18 cellular contexts compared by ENCODE assay signal in the genomic region with DNA sequence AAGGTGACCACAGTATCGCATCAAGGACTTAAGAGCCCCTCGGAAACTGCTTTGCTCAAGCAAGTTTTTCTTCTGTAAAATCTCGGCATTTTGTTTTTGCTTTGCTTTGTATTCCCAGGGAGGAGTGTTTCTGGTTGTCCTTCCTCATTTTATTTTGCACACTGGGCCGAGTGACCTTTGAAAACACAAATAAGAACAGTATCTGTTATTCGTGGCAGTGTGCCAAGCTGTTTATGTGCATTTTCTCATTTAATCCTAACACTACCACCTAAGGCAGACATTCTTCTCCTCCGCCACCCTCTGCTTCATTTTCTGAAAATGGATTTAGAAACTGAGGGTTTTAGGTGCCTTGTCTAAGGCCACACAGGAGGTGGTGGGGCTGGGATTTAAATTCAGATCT.
"Had no signal": no experiment of that assay in that cellular context is flagged by ENCODE, and none has a peak within 500 bp of the region (broad histone marks: within the 10 kb centered on the region; RNA-seq: fewer than 3 reads in every experiment).

No MANE protein-coding gene starts in this region.

- H3K9me3 Mint-ChIP-seq: activated T-cell treated with anti-CD3 and anti-CD28 coated beads, Interleukin-2, amount 50 U/mL, for 24 hours; brain; naive thymus-derived CD8-positive, alpha-beta T cell had no signal

- H3K4me3 ChIP-seq: dorsolateral prefrontal cortex, heart left ventricle, mucosa of descending colon, tibial artery had no signal

- H3K9me3 ChIP-seq: heart left ventricle, mucosa of descending colon, tibial artery had no signal

- H3K27ac Mint-ChIP-seq: activated CD8-positive, alpha-beta memory T cell treated with anti-CD3 and anti-CD28 coated beads, Interleukin-2, amount 10 ng/mL, durations not matched to agents 7 days and 5 days; activated naive CD8-positive, alpha-beta T cell; activated T-cell treated with anti-CD3 and anti-CD28 coated beads, Interleukin-2, amount 50 U/mL, for 24 hours had no signal

- ATAC-seq: activated CD4-positive, CD25-positive, alpha-beta regulatory T cell treated with anti-CD3 and anti-CD28 coated beads, Interleukin-2, amount 50 U/mL, for 24 hours; activated CD8-positive, alpha-beta memory T cell treated with anti-CD3 and anti-CD28 coated beads, Interleukin-2, amount 10 ng/mL, durations not matched to agents 7 days and 5 days; heart left ventricle; left lobe of liver; naive thymus-derived CD8-positive, alpha-beta T cell had no signal

- H3K27me3 ChIP-seq: dorsolateral prefrontal cortex, heart left ventricle, tibial artery had no signal

- H3K27me3 Mint-ChIP-seq: activated naive CD8-positive, alpha-beta T cell; naive thymus-derived CD8-positive, alpha-beta T cell had no signal

- H3K36me3 Mint-ChIP-seq: activated CD8-positive, alpha-beta memory T cell treated with anti-CD3 and anti-CD28 coated beads, Interleukin-2, amount 10 ng/mL, durations not matched to agents 7 days and 5 days had no signal

- DNase-seq: activated CD4-positive, alpha-beta T cell treated with anti-CD3 and anti-CD28 coated beads, Interleukin-2, amount 50 U/mL, for 4 hours; activated CD8-positive, alpha-beta memory T cell treated with anti-CD3 and anti-CD28 coated beads, Interleukin-2, amount 10 ng/mL, durations not matched to agents 7 days and 5 days; activated effector memory CD4-positive, alpha-beta T cell treated with Interleukin-2 at 50 U/mL for 16 hours; activated T-cell treated with anti-CD3 and anti-CD28 coated beads, Interleukin-2, amount 50 U/mL, for 24 hours; amygdala; cerebellar nuclear complex; dorsolateral prefrontal cortex; heart left ventricle; mammary epithelial cell; mucosa of descending colon; naive thymus-derived CD8-positive, alpha-beta T cell; stimulated activated CD4-positive, alpha-beta T cell treated with anti-CD3 and anti-CD28 coated beads, Interleukin-4, amount 100 ng/mL, for 4 hours; T-helper 2 cell; tibial artery had no signal

- H3K4me3 Mint-ChIP-seq: activated CD8-positive, alpha-beta memory T cell treated with anti-CD3 and anti-CD28 coated beads, Interleukin-2, amount 10 ng/mL, durations not matched to agents 7 days and 5 days; activated naive CD8-positive, alpha-beta T cell; activated T-cell treated with anti-CD3 and anti-CD28 coated beads, Interleukin-2, amount 50 U/mL, for 24 hours; brain; naive thymus-derived CD8-positive, alpha-beta T cell had no signal

- H3K27ac ChIP-seq: heart left ventricle, tibial artery had no signal
